Comparison of ENCODE assay signal across 11 cellular contexts in the genomic region with DNA sequence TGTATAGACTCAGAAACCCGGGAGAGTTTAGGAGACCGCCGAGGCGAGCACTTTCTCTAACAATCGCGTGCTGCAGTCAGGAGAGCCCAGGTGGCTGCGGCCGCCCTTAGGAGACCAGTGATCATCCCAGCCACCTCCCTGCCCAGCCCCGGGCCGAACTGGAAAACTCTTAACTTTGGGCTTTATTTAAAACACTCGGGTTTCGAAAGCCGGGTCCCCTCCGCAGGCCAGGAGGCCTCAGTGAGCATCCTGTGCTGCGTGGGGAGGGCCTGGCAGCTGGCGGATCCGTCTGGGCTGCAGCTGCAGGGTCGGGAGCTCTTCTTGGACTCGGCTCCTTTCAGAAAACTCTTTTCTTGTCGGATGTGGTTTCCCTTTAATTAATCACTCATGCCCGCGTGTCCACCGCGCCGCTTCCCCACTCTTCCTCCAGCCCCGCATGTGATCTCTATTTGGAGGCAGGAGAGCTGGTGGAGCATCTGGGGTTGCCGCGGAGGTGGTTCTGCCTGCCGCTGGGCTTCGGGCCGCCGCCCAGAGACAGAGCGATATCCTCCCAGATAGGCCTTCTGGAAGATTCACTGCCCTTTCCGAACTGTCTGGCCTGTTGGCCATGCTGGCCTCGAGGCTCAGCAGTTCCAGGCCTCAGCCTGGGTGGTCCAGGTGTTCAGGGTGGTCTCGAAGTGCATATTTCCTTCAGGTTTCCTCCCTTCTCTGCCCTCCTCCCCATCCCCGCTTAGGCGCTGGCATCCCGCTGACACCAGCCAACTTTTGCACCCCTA. TPM values are rescaled to one million over a fixed set of nuclear protein-coding genes. Genes with fewer than 3 reads are reported as not detected.
A peak's percentile ranks its signal among the peaks of the same experiment; 100 is the strongest.
DNase-seq lines count a peak whose midpoint lies in the region; ATAC-seq and TF ChIP-seq lines count a peak whose summit lies in the region.
"Had no signal": no experiment of that assay in that cellular context is flagged by ENCODE, and none has a peak within 500 bp of the region (broad histone marks: within the 10 kb centered on the region; RNA-seq: fewer than 3 reads in every experiment).

No MANE protein-coding gene starts in this region.

- TF ChIP-seq CTCF in endodermal cell (conservative IDR thresholded peaks at IDR 0.05) (no peak), neural cell (IDR thresholded peaks at IDR 0.05; ENCODE audit: poor library complexity, severe bottlenecking) (no peak), GM10248 (IDR thresholded peaks at IDR 0.05; ENCODE audit: control extremely low read depth, extremely low read depth, low read depth, missing control alignments) (no peak)

- peaks cover 37 to 43% (median 42%) of the 10 kb centered on the region in 11 experiments for H3K27me3 ChIP-seq in BLaER1 treated with 17β-estradiol and CSF1 and Interleukin-3, amounts not matched to agents 10 nM and 100 nM
- H3K27me3 ChIP-seq in HUES6 (ENCODE audit: control insufficient read depth, insufficient read depth, low read length): peaks cover 97% of the 10 kb centered on the region
- peaks cover 94% of the 10 kb centered on the region for H3K27me3 ChIP-seq in endodermal cell (ENCODE audit: control insufficient read depth, insufficient read depth, low read length, poor library complexity, severe bottlenecking)
- H3K27me3 ChIP-seq in neural cell (ENCODE audit: insufficient read depth, low read depth, low read length): peaks cover 99% of the 10 kb centered on the region
- H3K27me3 ChIP-seq: brain microvascular endothelial cell had no signal

- no peaks in the 10 kb centered on the region for H3K36me3 Mint-ChIP-seq in endodermal cell (ENCODE audit: low read depth)

- no peaks in the 10 kb centered on the region for H3K79me2 ChIP-seq in neural cell (replicated peaks; ENCODE audit: insufficient read depth, low read length)

- H3K4me1 Mint-ChIP-seq in endodermal cell: peaks cover 12% of the 10 kb centered on the region

- H2AFZ ChIP-seq in neural cell (ENCODE audit: low read depth, low read length): no peak overlapping the region

- H4K20me1 ChIP-seq in BLaER1 treated with 17β-estradiol and CSF1 and Interleukin-3, amounts not matched to agents 10 nM and 100 nM: no peaks in the 10 kb centered on the region
- H4K20me1 ChIP-seq in neural cell (ENCODE audit: insufficient read depth): no peaks in the 10 kb centered on the region

- DNase-seq in endodermal cell (peak; percentile 75), GM10248 (ENCODE audit: extremely low spot score) (no peak), NCI-H1048 (lab: John Stamatoyannopoulos, UW) (no peak)
- DNase-seq in activated CD4-positive, alpha-beta T cell treated with anti-CD3 and anti-CD28 coated beads, Interleukin-2, amount 50 U/mL, for 1 hour: no peak
- DNase-seq: brain microvascular endothelial cell, GOT3 had no signal

- no peak overlapping the region for H3K9ac ChIP-seq in BLaER1 treated with 17β-estradiol and CSF1 and Interleukin-3, amounts not matched to agents 10 nM and 100 nM
- no peak overlapping the region for H3K9ac ChIP-seq in HUES6 (ENCODE audit: low read length)
- no peak overlapping the region for H3K9ac ChIP-seq in endodermal cell (ENCODE audit: extremely low read depth, low read length, poor library complexity, severe bottlenecking)
- no peak overlapping the region for H3K9ac ChIP-seq in neural cell (ENCODE audit: low read length)
- H3K9ac ChIP-seq: KMS-11 had no signal

- no peak overlapping the region for H3K27ac Mint-ChIP-seq in endodermal cell

- peak overlapping the region; percentile 28 to 73 (median 52) for H3K4me2 ChIP-seq in BLaER1 treated with 17β-estradiol and CSF1 and Interleukin-3, amounts not matched to agents 10 nM and 100 nM
- no peak overlapping the region for H3K4me2 ChIP-seq in neural cell (ENCODE audit: low read length)
- H3K4me2 ChIP-seq: KMS-11 had no signal

- WGBS in endodermal cell (ENCODE audit: insufficient coverage in 1 of 2, insufficient read length in 1 of 2), 2 experiments: 14 to 15% methylated on average over 27 to 39 of the region's 39 CpGs

- no peaks in the 10 kb centered on the region for H3K36me3 ChIP-seq in BLaER1 treated with 17β-estradiol and CSF1 and Interleukin-3, amounts not matched to agents 10 nM and 100 nM
- no peaks in the 10 kb centered on the region for H3K36me3 ChIP-seq in HUES6 (ENCODE audit: control insufficient read depth, insufficient read depth, low read length)
- no peaks in the 10 kb centered on the region for H3K36me3 ChIP-seq in endodermal cell (ENCODE audit: control insufficient read depth, insufficient read depth, low read length)
- H3K36me3 ChIP-seq in neural cell (ENCODE audit: insufficient read depth, low read length): no peaks in the 10 kb centered on the region
- H3K36me3 ChIP-seq: brain microvascular endothelial cell had no signal

- H3F3A ChIP-seq in neural cell (ENCODE audit: insufficient read depth, low read length, poor library complexity, severe bottlenecking): no peaks in the 10 kb centered on the region

- no peak overlapping the region for H3K27ac ChIP-seq in BLaER1 treated with 17β-estradiol and CSF1 and Interleukin-3, amounts not matched to agents 10 nM and 100 nM
- no peak overlapping the region for H3K27ac ChIP-seq in HUES6 (ENCODE audit: low read depth, low read length)
- H3K27ac ChIP-seq in endodermal cell (ENCODE audit: low read depth, low read length): no peak overlapping the region
- no peak overlapping the region for H3K27ac ChIP-seq in neural cell (ENCODE audit: low read length)
- H3K27ac ChIP-seq: brain microvascular endothelial cell, KMS-11 had no signal

- TF ChIP-seq RAD21 in neural cell (conservative IDR thresholded peaks at IDR 0.05): no peak

- H3K4me3 ChIP-seq in BLaER1 treated with 17β-estradiol and CSF1 and Interleukin-3, amounts not matched to agents 10 nM and 100 nM: peak overlapping the region in 3 of 10 experiments; percentile 1 to 28 (median 18); a peak in 2 of 20 replicates
- peak overlapping the region; percentile 63 for H3K4me3 ChIP-seq in HUES6 (ENCODE audit: low read depth, low read length)
- H3K4me3 ChIP-seq in endodermal cell (ENCODE audit: low read length): no peak overlapping the region
- no peak overlapping the region for H3K4me3 ChIP-seq in neural cell (ENCODE audit: low read length)

- no peak for TF ChIP-seq EP300 in neural cell (conservative IDR thresholded peaks at IDR 0.05; ENCODE audit: poor library complexity, severe bottlenecking)

- CTCF ChIA-PET in GM10248 (lab: Yijun Ruan, JAX): no interaction called here

- peaks cover 8 to 11% (median 9%) of the 10 kb centered on the region in 10 experiments; a peak in 19 of 20 replicates for H3K4me1 ChIP-seq in BLaER1 treated with 17β-estradiol and CSF1 and Interleukin-3, amounts not matched to agents 10 nM and 100 nM
- H3K4me1 ChIP-seq in HUES6 (ENCODE audit: control insufficient read depth, insufficient read depth, low read length) (peaks cover 30% of the 10 kb centered on the region), endodermal cell (ENCODE audit: control insufficient read depth, insufficient read depth, low read length) (no peaks in the 10 kb centered on the region)

- ATAC-seq in HG02973 (IDR thresholded peaks at IDR 0.05; ENCODE audit: unreplicated experiment): no peak

- no peaks in the 10 kb centered on the region for H3K9me3 Mint-ChIP-seq in endodermal cell

- H3K4me3 Mint-ChIP-seq in endodermal cell: peak overlapping the region; percentile 49

- peaks cover 12 to 24% (median 16%) of the 10 kb centered on the region in 11 experiments for H3K9me3 ChIP-seq in BLaER1 treated with 17β-estradiol and CSF1 and Interleukin-3, amounts not matched to agents 10 nM and 100 nM (replicated peaks in 1 of 11)
- no peaks in the 10 kb centered on the region for H3K9me3 ChIP-seq in HUES6 (ENCODE audit: control insufficient read depth, insufficient read depth, low read depth, low read length)
- H3K9me3 ChIP-seq in endodermal cell (ENCODE audit: control insufficient read depth, low read length): no peaks in the 10 kb centered on the region
- peaks cover 3% of the 10 kb centered on the region for H3K9me3 ChIP-seq in neural cell (ENCODE audit: low read length)

- H3K9me2 ChIP-seq in neural cell (ENCODE audit: insufficient read depth, low read length): no peaks in the 10 kb centered on the region

- H3K27me3 Mint-ChIP-seq in endodermal cell (ENCODE audit: insufficient read depth): peaks cover 96% of the 10 kb centered on the region

- POLR2A ChIA-PET in GM10248 (lab: Yijun Ruan, JAX): no interaction called here

TF ChIP-seq in neural cell, 6 proteins besides CTCF, POLR2A, EP300 and RAD21:
- TF ChIP-seq, protein P1, sequence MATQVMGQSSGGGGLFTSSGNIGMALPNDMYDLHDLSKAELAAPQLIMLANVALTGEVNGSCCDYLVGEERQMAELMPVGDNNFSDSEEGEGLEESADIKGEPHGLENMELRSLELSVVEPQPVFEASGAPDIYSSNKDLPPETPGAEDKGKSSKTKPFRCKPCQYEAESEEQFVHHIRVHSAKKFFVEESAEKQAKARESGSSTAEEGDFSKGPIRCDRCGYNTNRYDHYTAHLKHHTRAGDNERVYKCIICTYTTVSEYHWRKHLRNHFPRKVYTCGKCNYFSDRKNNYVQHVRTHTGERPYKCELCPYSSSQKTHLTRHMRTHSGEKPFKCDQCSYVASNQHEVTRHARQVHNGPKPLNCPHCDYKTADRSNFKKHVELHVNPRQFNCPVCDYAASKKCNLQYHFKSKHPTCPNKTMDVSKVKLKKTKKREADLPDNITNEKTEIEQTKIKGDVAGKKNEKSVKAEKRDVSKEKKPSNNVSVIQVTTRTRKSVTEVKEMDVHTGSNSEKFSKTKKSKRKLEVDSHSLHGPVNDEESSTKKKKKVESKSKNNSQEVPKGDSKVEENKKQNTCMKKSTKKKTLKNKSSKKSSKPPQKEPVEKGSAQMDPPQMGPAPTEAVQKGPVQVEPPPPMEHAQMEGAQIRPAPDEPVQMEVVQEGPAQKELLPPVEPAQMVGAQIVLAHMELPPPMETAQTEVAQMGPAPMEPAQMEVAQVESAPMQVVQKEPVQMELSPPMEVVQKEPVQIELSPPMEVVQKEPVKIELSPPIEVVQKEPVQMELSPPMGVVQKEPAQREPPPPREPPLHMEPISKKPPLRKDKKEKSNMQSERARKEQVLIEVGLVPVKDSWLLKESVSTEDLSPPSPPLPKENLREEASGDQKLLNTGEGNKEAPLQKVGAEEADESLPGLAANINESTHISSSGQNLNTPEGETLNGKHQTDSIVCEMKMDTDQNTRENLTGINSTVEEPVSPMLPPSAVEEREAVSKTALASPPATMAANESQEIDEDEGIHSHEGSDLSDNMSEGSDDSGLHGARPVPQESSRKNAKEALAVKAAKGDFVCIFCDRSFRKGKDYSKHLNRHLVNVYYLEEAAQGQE (IDR thresholded peaks at IDR 0.05; ENCODE audit: borderline replicate concordance): no peak
- no peak for TF ChIP-seq POLR2AphosphoS5 (IDR thresholded peaks at IDR 0.05)
- TF ChIP-seq TAF1 (IDR thresholded peaks at IDR 0.05; ENCODE audit: low read depth): no peak
- TF ChIP-seq EZH2 (IDR thresholded peaks at IDR 0.05; ENCODE audit: borderline replicate concordance, insufficient read depth, low read length, poor library complexity, severe bottlenecking): peak; percentile 94
- no peak for TF ChIP-seq MXI1 (conservative IDR thresholded peaks at IDR 0.05; ENCODE audit: poor library complexity, severe bottlenecking)
- TF ChIP-seq SMC3 (conservative IDR thresholded peaks at IDR 0.05; ENCODE audit: poor library complexity): no peak

RNA-seq across cellular contexts. Expression of a gene that starts 59.5 kb away (rescaled TPM):
- total RNA-seq in endodermal cell: not detected
- not detected for polyA plus RNA-seq in endodermal cell (2013, experiment 1 of 2)
- polyA plus RNA-seq in endodermal cell (2013, experiment 2 of 2): not detected
- not detected in 2 replicates for polyA plus RNA-seq in neural cell
- not detected in 2 replicates for polyA minus RNA-seq in neural cell
